Comparison of ENCODE assay signal across 22 cellular contexts in genomic region chr1:47184090-47184735, GRCh38. TPM values are rescaled to one million over a fixed set of nuclear protein-coding genes. Genes with fewer than 3 reads are reported as not detected.
A peak's percentile ranks its signal among the peaks of the same experiment; 100 is the strongest.
DNase-seq lines count a peak whose midpoint lies in the region; ATAC-seq, FAIRE-seq and TF ChIP-seq lines count a peak whose summit lies in the region.
"Had no signal": no experiment of that assay in that cellular context is flagged by ENCODE, and none has a peak within 500 bp of the region (broad histone marks: within the 10 kb centered on the region; RNA-seq: fewer than 3 reads in every experiment).

No MANE protein-coding gene starts in this region.

- peak overlapping the region; percentile 88 for H3K27ac Mint-ChIP-seq in Calu3 (ENCODE audit: unreplicated experiment)
- H3K27ac Mint-ChIP-seq: activated T-helper 2 cell treated with anti-CD3 and anti-CD28 coated beads, Interferon-gamma antibody, Interleukin-2, Interleukin-4, amounts not matched to agents 10 μg/mL and 5 μg/mL and 100 μg/mL, durations not matched to agents 14 hours and 24 hours and 36 hours had no signal

- TF ChIP-seq CTCF in A549 (IDR thresholded peaks at IDR 0.05) (no peak), Calu3 (IDR thresholded peaks at IDR 0.05; ENCODE audit: unreplicated experiment) (no peak)

- H3K36me3 Mint-ChIP-seq in Calu3 (ENCODE audit: insufficient read depth, unreplicated experiment): peaks cover 95% of the 10 kb centered on the region

- TF ChIP-seq POLR2A in A549 (IDR thresholded peaks at IDR 0.05; ENCODE audit: low read length): no peak

- intact Hi-C loops in Calu3 (cut with micrococcal nuclease; ENCODE audit: unreplicated experiment) (loop anchor here (10.0 kb wide), 1 partner anchor 151 kb away; the partner anchor contains the start of gene CMPK1), left cardiac atrium (cut with DNase I) (loop anchor here in 1 of 2 donors (10.0 kb wide), 3 partner anchors 81 to 531 kb away; partner anchors contain the start of gene FOXE3)

- H3K4me3 ChIP-seq in A549: no peak overlapping the region
- H3K4me3 ChIP-seq: hepatocyte, Peyer's patch had no signal

- CTCF ChIA-PET in A549 (lab: Yijun Ruan, JAX) (interaction anchor here (0.5 to 1.4 kb wide), 5 partner anchors 9 to 668 kb away, joined by 3 to 7 read pairs (median 3); no protein-coding TSS in a partner anchor), Calu3 (lab: Charles Lee) (interaction anchor here (0.5 to 1.2 kb wide), 6 partner anchors 9 to 832 kb away, joined by 3 to 7 read pairs (median 3); no protein-coding TSS in a partner anchor)

- no peaks in the 10 kb centered on the region for H3K9me3 Mint-ChIP-seq in Calu3 (ENCODE audit: low read depth, unreplicated experiment)
- H3K9me3 Mint-ChIP-seq: activated T-helper 2 cell treated with anti-CD3 and anti-CD28 coated beads, Interferon-gamma antibody, Interleukin-2, Interleukin-4, amounts not matched to agents 10 μg/mL and 5 μg/mL and 100 μg/mL, durations not matched to agents 14 hours and 24 hours and 36 hours; central memory CD8-positive, alpha-beta T cell had no signal

- DNase-seq in A549 (ENCODE audit: low read depth in 1 of 2, low spot score in 1 of 2) (no peak), Calu3 (no peak), M059J (ENCODE audit: low read depth) (peak; percentile 34), islet precursor cell (peak; percentile 44), left cardiac atrium (no peak), ecto neural progenitor cell (ENCODE audit: low spot score) (no peak)
- DNase-seq: amniotic stem cell; effector memory CD4-positive, alpha-beta T cell; left colon; NCI-H1436 treated with DMSO at 0.1 percent for 48 hours; NCI-H526; occipital lobe; Peyer's patch had no signal

- H3K4me1 ChIP-seq in A549: peaks cover 36% of the 10 kb centered on the region

- no peak for TF ChIP-seq RAD21 in A549 (conservative IDR thresholded peaks at IDR 0.05 in 1 of 2, IDR thresholded peaks at IDR 0.05 in 1 of 2)

- no peak for FAIRE-seq in A549 (lab: Jason Lieb, UNC)

- ATAC-seq in A549 (no peak), left cardiac atrium (no peak), HG03135 (IDR thresholded peaks at IDR 0.05; ENCODE audit: unreplicated experiment) (no peak)
- ATAC-seq: left colon had no signal

- 43% methylated on average over 1 of the region's 2 CpGs for WGBS in A549 (ENCODE audit: missing lambda C conversion rate)

- no TSS peak for BruUV-seq in Calu3 (replicated peaks; lab: Mats Ljungman, UMichigan)

- TF ChIP-seq EP300 in A549 (IDR thresholded peaks at IDR 0.05): no peak

- POLR2A ChIA-PET in A549 (lab: Yijun Ruan, JAX): no interaction called here

- H3K4me2 ChIP-seq in A549: no peak overlapping the region
- H3K4me2 ChIP-seq: hepatocyte had no signal

- H3K9me3 ChIP-seq in A549: no peaks in the 10 kb centered on the region
- H3K9me3 ChIP-seq: Peyer's patch had no signal

- H3K27me3 Mint-ChIP-seq in Calu3 (ENCODE audit: unreplicated experiment): no peaks in the 10 kb centered on the region

- H3K27ac ChIP-seq in A549: no peak overlapping the region
- H3K27ac ChIP-seq: hepatocyte, Peyer's patch, VCaP had no signal

- H3K4me1 Mint-ChIP-seq in Calu3 (ENCODE audit: low read depth, unreplicated experiment): peaks cover 78% of the 10 kb centered on the region

- H3K4me3 Mint-ChIP-seq in Calu3 (ENCODE audit: low read depth, unreplicated experiment): peak overlapping the region; percentile 13
- H3K4me3 Mint-ChIP-seq: central memory CD8-positive, alpha-beta T cell had no signal

TF ChIP-seq in A549, 52 proteins besides CTCF, POLR2A, EP300 and RAD21:
- TF ChIP-seq USF2 (IDR thresholded peaks at IDR 0.05): no peak
- peak; percentile 67 for TF ChIP-seq CHD2 (IDR thresholded peaks at IDR 0.05; ENCODE audit: low read length, partially characterized antibody)
- TF ChIP-seq JUN (IDR thresholded peaks at IDR 0.05): no peak

RNA-seq across cellular contexts. Expression of gene PDZK1IP1, which starts 5.6 kb away (rescaled TPM):
- polyA plus RNA-seq in A549 (2011; rRNA removed) (2.2 and 2.3 TPM in 2 replicates), A549 (2017; fragmentation: RNase III; extraction: RNeasy Plus Mini Kit Qiagen cat#74134 plus additional on column Dnase treatment) (6.4 to 9.4 TPM (median 6.9 TPM) in 3 replicates)
- 10.0 and 10.5 TPM in 2 replicates for polyA plus RNA-seq in A549 (2012; cell fraction: cytosol; rRNA removed)
- polyA plus RNA-seq in A549 (2012; cell fraction: nucleus; rRNA removed): 9.0 and 9.2 TPM in 2 replicates
- 0.50 and 0.97 TPM in 2 replicates for polyA minus RNA-seq in A549 (2011; rRNA and poly(A)+ RNA removed)
- total RNA-seq in Calu3 (2022) (231 and 327 TPM in 2 replicates), left cardiac atrium (1 to 10 TPM; 1.6 to 1.9 TPM)
- 0.49 and 0.81 TPM in 2 replicates for total RNA-seq in M059J (2014; rRNA removed; shearing (Covaris generic))
- total RNA-seq: activated T-helper 2 cell treated with anti-CD3 and anti-CD28 coated beads, Interferon-gamma antibody, Interleukin-2, Interleukin-4, amounts not matched to agents 10 μg/mL and 5 μg/mL and 100 μg/mL, durations not matched to agents 14 hours and 24 hours and 36 hours; LHCN-M2; occipital lobe; temporal lobe had no signal
- polyA plus RNA-seq: BJ had no signal

RNA-seq across cellular contexts. Expression of gene CYP4A22, which starts 47.0 kb away (rescaled TPM):
- not detected in 2 replicates for polyA plus RNA-seq in A549 (2011; rRNA removed)
- polyA plus RNA-seq in A549 (2012; cell fraction: cytosol; rRNA removed): not detected in 2 replicates
- not detected in 2 replicates for polyA plus RNA-seq in A549 (2012; cell fraction: nucleus; rRNA removed)
- not detected in 3 replicates for polyA plus RNA-seq in A549 (2017; fragmentation: RNase III; extraction: RNeasy Plus Mini Kit Qiagen cat#74134 plus additional on column Dnase treatment)
- polyA minus RNA-seq in A549 (2011; rRNA and poly(A)+ RNA removed): not detected in 2 replicates
- not detected in 2 replicates for total RNA-seq in Calu3 (2022)
- not detected in 2 replicates for total RNA-seq in M059J (2014; rRNA removed; shearing (Covaris generic))
- total RNA-seq in left cardiac atrium: not detected
- total RNA-seq: activated T-helper 2 cell treated with anti-CD3 and anti-CD28 coated beads, Interferon-gamma antibody, Interleukin-2, Interleukin-4, amounts not matched to agents 10 μg/mL and 5 μg/mL and 100 μg/mL, durations not matched to agents 14 hours and 24 hours and 36 hours; left colon; LHCN-M2; mononuclear cell; occipital lobe; temporal lobe had no signal
- polyA plus RNA-seq: BJ had no signal

RNA-seq across cellular contexts. Expression of gene TAL1, which starts 47.8 kb away (rescaled TPM):
- polyA plus RNA-seq in A549 (2011; rRNA removed) (0.04 TPM in 1 of 2 replicates, not detected in the other), A549 (2017; fragmentation: RNase III; extraction: RNeasy Plus Mini Kit Qiagen cat#74134 plus additional on column Dnase treatment) (0.03 TPM in 1 of 3 replicates, not detected in the others)
- 0.01 TPM in 2 replicates for polyA plus RNA-seq in A549 (2012; cell fraction: cytosol; rRNA removed)
- polyA plus RNA-seq in A549 (2012; cell fraction: nucleus; rRNA removed): 0.01 TPM in 1 of 2 replicates, not detected in the other
- polyA minus RNA-seq in A549 (2011; rRNA and poly(A)+ RNA removed): 0.15 TPM in 1 of 2 replicates, not detected in the other
- total RNA-seq in Calu3 (2022) (not detected in 2 replicates), left cardiac atrium (1 to 10 TPM; 4.0 to 5.1 TPM)
- not detected in 2 replicates for total RNA-seq in M059J (2014; rRNA removed; shearing (Covaris generic))
- total RNA-seq: activated T-helper 2 cell treated with anti-CD3 and anti-CD28 coated beads, Interferon-gamma antibody, Interleukin-2, Interleukin-4, amounts not matched to agents 10 μg/mL and 5 μg/mL and 100 μg/mL, durations not matched to agents 14 hours and 24 hours and 36 hours; LHCN-M2 had no signal
- polyA plus RNA-seq: BJ, hepatocyte had no signal

Comparison
In these comparisons a context has a peak if more than half of its experiments do, and no peak if none do; other contexts are left out.
1. DNase-seq: peak in M059J (single experiment) and islet precursor cell (single experiment); none in A549 (0 of 2), Calu3 (single experiment), left cardiac atrium (single experiment) and ecto neural progenitor cell (single experiment).
2. RNA of gene PDZK1IP1, which starts 5.6 kb away (total RNA-seq): 231 to 327 TPM in Calu3; 1.6 to 1.9 TPM in left cardiac atrium and 0.49 to 0.81 TPM in M059J; every median in the first group is over 10 times any median in the second.